18 cellular contexts compared by ENCODE assay signal in genomic region chr7:3453398-3453797, GRCh38.
DNase-seq lines count a peak whose midpoint lies in the region; ATAC-seq and TF ChIP-seq lines count a peak whose summit lies in the region.
"Had no signal": no experiment of that assay in that cellular context is flagged by ENCODE, and none has a peak within 500 bp of the region (broad histone marks: within the 10 kb centered on the region; RNA-seq: fewer than 3 reads in every experiment).

No MANE protein-coding gene starts in this region.

- intact Hi-C loops in heart left ventricle (cut with DNase I): no loop called here

- H3K27me3 Mint-ChIP-seq in glutamatergic neuron (ENCODE audit: unreplicated experiment): no peaks in the 10 kb centered on the region

- TF ChIP-seq CTCF in glutamatergic neuron (IDR thresholded peaks at IDR 0.05; ENCODE audit: partially characterized antibody, unreplicated experiment) (no peak), heart left ventricle (IDR thresholded peaks at IDR 0.05) (no peak)

- no peak overlapping the region for H3K4me3 Mint-ChIP-seq in glutamatergic neuron (ENCODE audit: unreplicated experiment)

- peak; percentile 23 for DNase-seq in NCI-H82 (lab: John Stamatoyannopoulos, UW)
- no peak for DNase-seq in NCI-H82 treated with DMSO at 0.1 percent for 48 hours (lab: John Stamatoyannopoulos, UW; ENCODE audit: unreplicated experiment)
- no peak for DNase-seq in glutamatergic neuron
- peak; percentile 81 for DNase-seq in myocyte (ENCODE audit: low read depth)
- DNase-seq in COLO668 (lab: John Stamatoyannopoulos, UW; ENCODE audit: unreplicated experiment): no peak
- no peak for DNase-seq in heart left ventricle
- DNase-seq: AML-193, DMS79 treated with DMSO at 0.1 percent for 48 hours, HCEC 1CT, KBM-7, NCI-H1105 treated with DMSO at 0.1 percent for 48 hours, NCI-H187, NCI-H2227 treated with DMSO at 0.1 percent for 48 hours, NCI-H510A treated with DMSO at 0.1 percent for 48 hours had no signal

- peaks cover 5% of the 10 kb centered on the region for H3K9me3 Mint-ChIP-seq in glutamatergic neuron (ENCODE audit: unreplicated experiment)

- no peaks in the 10 kb centered on the region for H3K36me3 ChIP-seq in heart left ventricle

- TF ChIP-seq POLR2A in heart left ventricle (IDR thresholded peaks at IDR 0.05): no peak

- H3K4me3 ChIP-seq in heart left ventricle: no peak overlapping the region

- 64 to 77% (median 69%) methylated on average over 3 of the region's 3 CpGs for WGBS in heart left ventricle, 4 donors

- H3K4me1 ChIP-seq in heart left ventricle: no peaks in the 10 kb centered on the region

- peaks cover 25% of the 10 kb centered on the region for H3K4me1 Mint-ChIP-seq in glutamatergic neuron (ENCODE audit: low read depth, unreplicated experiment)

- ATAC-seq in HG02840 (IDR thresholded peaks at IDR 0.05; ENCODE audit: low FRiP score, unreplicated experiment): no peak
- ATAC-seq in heart left ventricle: no peak
- no peak for ATAC-seq in HG03159 (IDR thresholded peaks at IDR 0.05; ENCODE audit: unreplicated experiment)

- peaks cover 0 to 10% (median 0%) of the 10 kb centered on the region in 12 donors for H3K9me3 ChIP-seq in heart left ventricle

- no peak overlapping the region for H3K27ac ChIP-seq in heart left ventricle
- H3K27ac ChIP-seq: 22Rv1, C4-2B had no signal

- peak overlapping the region; percentile 13 for H3K27ac Mint-ChIP-seq in glutamatergic neuron (ENCODE audit: unreplicated experiment)

- no peaks in the 10 kb centered on the region for H3K36me3 Mint-ChIP-seq in glutamatergic neuron (ENCODE audit: unreplicated experiment)

- no peaks in the 10 kb centered on the region for H3K27me3 ChIP-seq in heart left ventricle

Comparison
In these comparisons a context has a peak if more than half of its experiments do, and no peak if none do; other contexts are left out.
1. DNase-seq: peak in NCI-H82 (single experiment) and myocyte (single experiment); none in NCI-H82 treated with DMSO at 0.1 percent for 48 hours (single experiment), glutamatergic neuron (single experiment), COLO668 (single experiment) and heart left ventricle (0 of 5).